16 cellular contexts compared by ENCODE assay signal in the genomic region with DNA sequence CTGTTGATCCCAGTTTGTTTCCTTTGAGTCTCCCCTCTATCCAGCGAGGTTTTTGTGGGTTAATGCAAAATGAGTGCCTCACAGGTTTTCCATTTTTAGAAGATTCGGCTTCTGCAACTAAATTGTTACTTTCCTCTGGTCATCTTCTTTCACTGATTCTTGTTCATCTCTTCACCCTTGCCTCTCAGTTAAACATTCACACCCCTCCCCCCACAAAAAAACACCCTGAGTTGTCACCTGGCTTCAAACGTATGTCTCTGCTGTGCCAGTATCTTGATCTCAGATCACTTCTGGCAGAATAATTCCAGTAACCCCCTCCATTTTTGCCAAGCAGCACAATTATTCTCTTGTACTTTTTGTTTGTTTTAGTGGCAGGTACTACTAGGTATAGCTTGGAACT. TPM values are rescaled to one million over a fixed set of nuclear protein-coding genes. Genes with fewer than 3 reads are reported as not detected.
DNase-seq lines count a peak whose midpoint lies in the region; ATAC-seq and TF ChIP-seq lines count a peak whose summit lies in the region.
"Had no signal": no experiment of that assay in that cellular context is flagged by ENCODE, and none has a peak within 500 bp of the region (broad histone marks: within the 10 kb centered on the region; RNA-seq: fewer than 3 reads in every experiment).

No MANE protein-coding gene starts in this region.

- H2BK5ac ChIP-seq in mesendoderm (ENCODE audit: low read length): no peak overlapping the region

- no peak for DNase-seq in A673 (ENCODE audit: low spot score)
- DNase-seq in Caki2 (ENCODE audit: low read depth): peak; percentile 21
- DNase-seq in foreskin keratinocyte: no peak
- peak; percentile 46 for DNase-seq in mesendoderm
- no peak for DNase-seq in NCI-H2029 (lab: John Stamatoyannopoulos, UW)
- DNase-seq in NAMALWA (ENCODE audit: low spot score): no peak
- DNase-seq: BE2C; CD4-positive, alpha-beta memory T cell; DMS53; H9 had no signal

- no peak overlapping the region for H3K56ac ChIP-seq in mesendoderm (ENCODE audit: low read length)

- H2BK15ac ChIP-seq in mesendoderm (replicated peaks; ENCODE audit: low read depth): no peak overlapping the region

- intact Hi-C loops in A673 (cut with micrococcal nuclease; ENCODE audit: unreplicated experiment): loop anchor here (5.0 kb wide), 2 partner anchors 53 to 413 kb away; a partner anchor contains a TSS

- H3K9me3 ChIP-seq in A673 (ENCODE audit: low read depth, low read length, poor library complexity, severe bottlenecking): no peaks in the 10 kb centered on the region
- H3K9me3 ChIP-seq: BE2C had no signal

- H2BK120ac ChIP-seq in mesendoderm (ENCODE audit: low read depth, low read length): no peak overlapping the region

- POLR2A ChIA-PET in A673 (lab: Charles Lee; ENCODE audit: low non-redundant PET): interaction anchor here (0.7 kb wide), 1 partner anchor 209 kb away, joined by 4 read pairs; no protein-coding TSS in a partner anchor

- H3K36me3 ChIP-seq in A673 (ENCODE audit: insufficient read depth, low read length, poor library complexity, severe bottlenecking) (no peaks in the 10 kb centered on the region), mesendoderm (ENCODE audit: control insufficient read depth, insufficient read depth, low read length) (no peaks in the 10 kb centered on the region)
- H3K36me3 ChIP-seq: BE2C had no signal

- no peak overlapping the region for H2AK5ac ChIP-seq in mesendoderm (ENCODE audit: low read length)

- H3K27ac ChIP-seq in A673 (ENCODE audit: low read depth, low read length, poor library complexity, severe bottlenecking) (peak overlapping the region; percentile 56), foreskin keratinocyte (peak overlapping the region; percentile 77), mesendoderm (ENCODE audit: low read depth, low read length) (no peak overlapping the region)
- H3K27ac ChIP-seq: C4-2B had no signal

- H3K4me3 ChIP-seq in A673 (ENCODE audit: low read depth, low read length, poor library complexity, severe bottlenecking) (no peak overlapping the region), mesendoderm (ENCODE audit: low read length) (no peak overlapping the region)
- H3K4me3 ChIP-seq: GM23338, K562 had no signal

- BruUV-seq in A673 (replicated peaks; lab: Mats Ljungman, UMichigan): TSS peak; percentile 66

- no peak overlapping the region for H3K4me2 ChIP-seq in mesendoderm (ENCODE audit: low read length)
- H3K4me2 ChIP-seq: GM23338 had no signal

- no peak overlapping the region for H3K18ac ChIP-seq in mesendoderm (ENCODE audit: low read length)

- H3K27me3 ChIP-seq in A673 (replicated peaks; ENCODE audit: insufficient read depth, low read depth, low read length, poor library complexity): no peaks in the 10 kb centered on the region
- H3K27me3 ChIP-seq in foreskin keratinocyte: no peaks in the 10 kb centered on the region
- no peaks in the 10 kb centered on the region for H3K27me3 ChIP-seq in mesendoderm (ENCODE audit: insufficient read depth, low read length, poor library complexity)
- H3K27me3 ChIP-seq: BE2C had no signal

- no peaks in the 10 kb centered on the region for H3K79me1 ChIP-seq in mesendoderm (ENCODE audit: low read length)

- TF ChIP-seq CTCF in A673 (conservative IDR thresholded peaks at IDR 0.05; ENCODE audit: low read depth, low read length): no peak
- no peak for TF ChIP-seq CTCF in foreskin keratinocyte (conservative IDR thresholded peaks at IDR 0.05)

- no peaks in the 10 kb centered on the region for H3K79me2 ChIP-seq in mesendoderm (ENCODE audit: control insufficient read depth, insufficient read depth, low read length)

- no peak overlapping the region for H3K23ac ChIP-seq in mesendoderm (ENCODE audit: low read length)

- no peak overlapping the region for H3K4ac ChIP-seq in mesendoderm (ENCODE audit: low read depth, low read length)

- WGBS in mesendoderm (ENCODE audit: extremely low coverage, insufficient coverage, low lambda C conversion rate): no CpG with 5 or more reads among the region's 3 CpGs

- no peak for ATAC-seq in foreskin keratinocyte
- no peak for ATAC-seq in HG02885 (IDR thresholded peaks at IDR 0.05; ENCODE audit: poor library complexity, unreplicated experiment)
- ATAC-seq in GM19328 (IDR thresholded peaks at IDR 0.05; ENCODE audit: unreplicated experiment): no peak
- ATAC-seq: GM23338, K562 had no signal

- H3K9ac ChIP-seq in mesendoderm (ENCODE audit: low read length): no peak overlapping the region

- H3K4me1 ChIP-seq in A673 (ENCODE audit: insufficient read depth, low read length, poor library complexity, severe bottlenecking) (peaks cover 44% of the 10 kb centered on the region), foreskin keratinocyte (peaks cover 41% of the 10 kb centered on the region), mesendoderm (ENCODE audit: control insufficient read depth, low read depth, low read length) (no peaks in the 10 kb centered on the region)
- H3K4me1 ChIP-seq: BE2C had no signal

- H4K8ac ChIP-seq in mesendoderm (ENCODE audit: low read depth, low read length): no peak overlapping the region

- CTCF ChIA-PET in A673 (lab: Charles Lee): interaction anchor here (1.1 kb wide), 1 partner anchor 53 kb away, joined by 7 read pairs; a partner anchor contains a TSS

- in situ Hi-C loops in Caki2 (cut with HindIII; ENCODE audit: low pct_unique_long_range_greater_than_20kb, low sequenced_read_pairs): no loop called here

- no peak overlapping the region for H4K5ac ChIP-seq in mesendoderm (ENCODE audit: low read length)

RNA-seq across cellular contexts. Expression of a gene that starts 12.3 kb away (rescaled TPM):
- total RNA-seq in A673 (2021) (0.09 and 0.50 TPM in 2 replicates), foreskin keratinocyte (0.04 TPM in 1 of 2 replicates, not detected in the other)
- 15.8 and 17.8 TPM in 2 replicates for total RNA-seq in Caki2 (2014; rRNA removed; shearing (Covaris generic); ENCODE audit: low replicate concordance)
- not detected in 2 replicates for polyA plus RNA-seq in foreskin keratinocyte
- polyA plus RNA-seq in mesendoderm (2013, experiment 1 of 2): not detected
- not detected for polyA plus RNA-seq in mesendoderm (2013, experiment 2 of 2)
- total RNA-seq: A172; CD4-positive, alpha-beta memory T cell; GM23338; H9 had no signal
- polyA plus RNA-seq: CD4-positive, alpha-beta memory T cell had no signal

RNA-seq across cellular contexts. Expression of a gene that starts 53.4 kb away (rescaled TPM):
- total RNA-seq in A673 (2021) (173 and 184 TPM in 2 replicates), foreskin keratinocyte (1.9 and 5.4 TPM in 2 replicates)
- 129 and 151 TPM in 2 replicates for total RNA-seq in Caki2 (2014; rRNA removed; shearing (Covaris generic); ENCODE audit: low replicate concordance)
- polyA plus RNA-seq in foreskin keratinocyte: 0.99 and 3.0 TPM in 2 replicates
- polyA plus RNA-seq in mesendoderm (2013, experiment 1 of 2): 3.8 TPM
- polyA plus RNA-seq in mesendoderm (2013, experiment 2 of 2): 3.5 TPM
- total RNA-seq: CD4-positive, alpha-beta memory T cell had no signal
- polyA plus RNA-seq: CD4-positive, alpha-beta memory T cell; K562 had no signal

Comparison
In these comparisons a context has a peak if more than half of its experiments do, and no peak if none do; other contexts are left out.
1. DNase-seq: peak in Caki2 (single experiment) and mesendoderm (single experiment); none in A673 (single experiment), foreskin keratinocyte (0 of 2), NCI-H2029 (single experiment) and NAMALWA (single experiment).
2. RNA of a gene that starts 12.3 kb away (total RNA-seq): 15.8 to 17.8 TPM in Caki2; 0.09 to 0.50 TPM in A673 and 0.04 TPM in foreskin keratinocyte; every median in the first group is over 10 times any median in the second.
3. RNA of a gene that starts 53.4 kb away (total RNA-seq): 173 to 184 TPM in A673 and 129 to 151 TPM in Caki2; 1.9 to 5.4 TPM in foreskin keratinocyte; every median in the first group is over 10 times any median in the second.